In the genomic region with DNA sequence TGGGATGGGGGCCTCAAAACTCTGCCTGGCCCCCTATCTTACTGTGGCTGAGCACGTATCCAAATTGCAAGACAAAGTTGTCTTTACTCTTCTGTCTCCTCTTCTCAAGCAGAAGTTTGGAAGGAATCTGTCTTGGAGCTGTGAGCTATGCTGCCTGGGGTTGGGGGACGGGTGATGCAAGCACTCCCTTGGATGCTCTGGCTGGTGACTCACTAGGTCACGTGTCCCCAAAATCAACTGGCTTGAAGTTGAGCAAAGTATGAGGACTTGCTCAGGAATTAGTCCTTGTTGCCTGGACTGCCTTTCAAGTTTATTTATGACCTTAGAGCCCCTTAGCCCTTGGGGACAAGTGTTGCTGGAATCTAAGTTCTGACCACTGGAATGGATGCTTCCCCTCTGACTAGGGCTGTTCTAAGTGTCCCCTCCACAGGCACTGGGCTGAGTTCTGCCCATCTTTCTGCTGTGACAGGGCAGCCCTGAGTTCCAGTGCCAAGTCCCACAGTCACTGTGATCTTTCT, we compare ENCODE assay signal across 8 cellular contexts.
DNase-seq lines count a peak whose midpoint lies in the region; ATAC-seq and TF ChIP-seq lines count a peak whose summit lies in the region.

No MANE protein-coding gene starts in this region.

- H3K36me3 ChIP-seq in lower lobe of right lung = no peaks in the 10 kb centered on the region

- in situ Hi-C loops in astrocyte of the cerebellum (cut with HindIII; ENCODE audit: low sequenced_read_pairs) = no loop called here

- DNase-seq in AG10803 (ENCODE audit: low read depth) (peak; percentile 99), astrocyte of the cerebellum (ENCODE audit: low read depth) (peak; percentile 73), lower lobe of right lung (peak; percentile 54), 8988T (no peak), NCI-H1092 treated with DMSO at 0.1 percent for 48 hours (lab: John Stamatoyannopoulos, UW) (no peak), germinal center (ENCODE audit: low spot score) (no peak)

- ATAC-seq in HG03432 (IDR thresholded peaks at IDR 0.05; ENCODE audit: unreplicated experiment) (peak; percentile 30), lower lobe of right lung (peak; percentile 91 to 94), HG03460 (IDR thresholded peaks at IDR 0.05; ENCODE audit: unreplicated experiment) (no peak)

- peaks cover 4% of the 10 kb centered on the region for H3K4me1 ChIP-seq in lower lobe of right lung

- TF ChIP-seq CTCF in AG10803 (conservative IDR thresholded peaks at IDR 0.05; ENCODE audit: low read length) (no peak), astrocyte of the cerebellum (IDR thresholded peaks at IDR 0.05; ENCODE audit: low read depth, low read length, missing control alignments) (peak; percentile 3), lower lobe of right lung (IDR thresholded peaks at IDR 0.05) (no peak)

- intact Hi-C loops in lower lobe of right lung (cut with DNase I) = no loop called here

- H3K27me3 ChIP-seq in lower lobe of right lung (ENCODE audit: low read depth) = no peaks in the 10 kb centered on the region

- H3K9me3 ChIP-seq in lower lobe of right lung = no peaks in the 10 kb centered on the region

- H3K27ac ChIP-seq in lower lobe of right lung = peak overlapping the region; percentile 65

- H3K4me3 ChIP-seq in AG10803 (ENCODE audit: low read length) = no peak overlapping the region; the same call in 1 of the 2 replicates
- no peak overlapping the region for H3K4me3 ChIP-seq in astrocyte of the cerebellum (ENCODE audit: low read depth, low read length)
- H3K4me3 ChIP-seq in lower lobe of right lung = no peak overlapping the region

Comparison
In these comparisons a context has a peak if more than half of its experiments do, and no peak if none do; other contexts are left out.
1. DNase-seq: peak in AG10803 (single experiment), astrocyte of the cerebellum (single experiment) and lower lobe of right lung (single experiment); none in 8988T (single experiment), NCI-H1092 treated with DMSO at 0.1 percent for 48 hours (single experiment) and germinal center (single experiment).